Comparison of ENCODE assay signal across 1 cellular context in the genomic region with DNA sequence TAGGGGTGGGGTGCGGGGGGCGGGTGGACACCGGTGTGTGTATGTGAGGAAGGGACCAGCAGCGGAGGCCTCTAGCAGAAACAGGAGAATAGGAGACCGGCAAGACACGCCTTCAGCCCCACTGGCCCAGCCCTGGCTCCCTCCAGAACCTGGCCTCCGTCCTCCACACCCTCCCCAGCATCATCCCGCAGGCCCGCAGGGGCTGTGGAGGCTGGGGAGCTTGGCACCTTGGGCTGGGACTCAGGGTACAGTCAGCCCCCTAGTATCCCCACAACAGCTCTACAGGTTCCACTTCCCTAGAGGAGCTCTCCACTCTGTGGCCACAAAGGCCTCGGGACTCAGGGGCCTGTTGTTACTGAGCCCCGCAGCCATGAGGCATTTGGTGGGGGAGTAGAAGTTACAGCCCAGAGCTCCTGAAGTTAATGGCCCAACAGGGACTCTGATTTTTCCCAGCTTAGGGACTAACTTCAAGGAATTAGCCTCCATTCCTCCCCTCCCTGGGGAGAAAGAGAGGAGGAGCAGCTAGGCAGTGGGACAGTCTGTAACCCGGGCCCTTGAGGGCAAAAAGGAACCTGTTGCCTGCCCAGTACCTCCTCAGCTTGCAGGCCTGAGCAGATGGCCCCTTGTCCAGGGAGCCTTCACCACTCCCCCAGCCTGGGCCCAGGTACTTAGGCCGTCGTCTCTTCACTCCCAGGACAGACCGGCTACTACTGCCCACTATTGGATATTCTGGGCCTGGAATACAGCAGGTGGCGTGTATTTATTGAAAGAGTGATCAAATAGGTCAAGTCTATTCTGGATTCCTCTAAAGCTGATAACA.
TF ChIP-seq lines count a peak whose summit lies in the region.

No MANE protein-coding gene starts in this region.

TF ChIP-seq in GM23338, 12 proteins besides CTCF, POLR2A, EP300 and RAD21 (continued from another document):
- TF ChIP-seq REST (IDR thresholded peaks at IDR 0.05; ENCODE audit: unreplicated experiment) (no peak), JUNB (IDR thresholded peaks at IDR 0.05; ENCODE audit: unreplicated experiment) (no peak), STAT1 (IDR thresholded peaks at IDR 0.05; ENCODE audit: unreplicated experiment) (no peak), CREB1 (CRISPR knock-in tag; IDR thresholded peaks at IDR 0.05; ENCODE audit: low read depth) (no peak), ZNF331 (CRISPR knock-in tag; IDR thresholded peaks at IDR 0.05; ENCODE audit: low read depth) (no peak), NANOG (IDR thresholded peaks at IDR 0.05; ENCODE audit: borderline replicate concordance) (no peak), ZNF114 (CRISPR knock-in tag; IDR thresholded peaks at IDR 0.05) (no peak), EZH2phosphoT487 (IDR thresholded peaks at IDR 0.05; ENCODE audit: unreplicated experiment) (no peak), POLR2AphosphoS5 (IDR thresholded peaks at IDR 0.05; ENCODE audit: low read depth) (no peak), EZH2 (IDR thresholded peaks at IDR 0.05; ENCODE audit: low read depth, unreplicated experiment) (no peak)
